In genomic region chrX:45845142-45845541, GRCh38 we compare ENCODE assay signal across 20 cellular contexts.
"Had no signal": no experiment of that assay in that cellular context is flagged by ENCODE, and none has a peak within 500 bp of the region (broad histone marks: within the 10 kb centered on the region; RNA-seq: fewer than 3 reads in every experiment).

No MANE protein-coding gene starts in this region.

- H3K36me3 Mint-ChIP-seq: immature natural killer cell; natural killer cell; stimulated activated memory B cell treated with anti-CD40 and anti-IgM and Interleukin-4, amounts not matched to agents 10 μg/mL and 1 μg/mL and 100 μg/mL, for 72 hours had no signal

- H3K27ac ChIP-seq: breast epithelium, neutrophil, parathyroid adenoma, sigmoid colon, spleen, suprapubic skin had no signal

- H3K4me3 ChIP-seq: breast epithelium, sigmoid colon, spleen, suprapubic skin had no signal

- H3K27me3 Mint-ChIP-seq: activated naive CD8-positive, alpha-beta T cell treated with anti-CD3 and anti-CD28 coated beads, Interleukin-2, amount 10 ng/mL, durations not matched to agents 7 days and 5 days; T-helper 17 cell had no signal

- H3K4me3 Mint-ChIP-seq: activated naive CD8-positive, alpha-beta T cell treated with anti-CD3 and anti-CD28 coated beads, Interleukin-2, amount 10 ng/mL, durations not matched to agents 7 days and 5 days; immature natural killer cell; natural killer cell; stimulated activated memory B cell treated with anti-CD40 and anti-IgM and Interleukin-4, amounts not matched to agents 10 μg/mL and 1 μg/mL and 100 μg/mL, for 72 hours; T-helper 17 cell had no signal

- ATAC-seq: natural killer cell; stimulated activated memory B cell treated with anti-CD40 and anti-IgM and Interleukin-4, amounts not matched to agents 10 μg/mL and 1 μg/mL and 100 μg/mL, for 72 hours; T-helper 17 cell had no signal

- H3K9me3 ChIP-seq: breast epithelium, neutrophil, sigmoid colon, spleen, suprapubic skin had no signal

- DNase-seq: activated CD4-positive, alpha-beta T cell treated with anti-CD3 and anti-CD28 coated beads, Interleukin-2, amount 50 U/mL, for 1 hour; activated effector memory CD4-positive, alpha-beta T cell treated with Interleukin-2 at 50 U/mL for 16 hours; activated naive CD8-positive, alpha-beta T cell treated with anti-CD3 and anti-CD28 coated beads, Interleukin-2, amount 10 ng/mL, durations not matched to agents 7 days and 5 days; aorta; cerebellar nuclear complex; effector memory CD4-positive, alpha-beta T cell; foreskin melanocyte; head of caudate nucleus; immature natural killer cell; mesendoderm; natural killer cell; sigmoid colon; spleen; T-helper 17 cell; trophoblast cell had no signal

- H3K9me3 Mint-ChIP-seq: activated naive CD8-positive, alpha-beta T cell treated with anti-CD3 and anti-CD28 coated beads, Interleukin-2, amount 10 ng/mL, durations not matched to agents 7 days and 5 days; immature natural killer cell; natural killer cell; stimulated activated memory B cell treated with anti-CD40 and anti-IgM and Interleukin-4, amounts not matched to agents 10 μg/mL and 1 μg/mL and 100 μg/mL, for 72 hours had no signal

- H3K36me3 ChIP-seq: breast epithelium, neutrophil, sigmoid colon, spleen, suprapubic skin had no signal

- H3K27me3 ChIP-seq: suprapubic skin had no signal

- H3K27ac Mint-ChIP-seq: activated naive CD8-positive, alpha-beta T cell treated with anti-CD3 and anti-CD28 coated beads, Interleukin-2, amount 10 ng/mL, durations not matched to agents 7 days and 5 days; immature natural killer cell; natural killer cell; stimulated activated memory B cell treated with anti-CD40 and anti-IgM and Interleukin-4, amounts not matched to agents 10 μg/mL and 1 μg/mL and 100 μg/mL, for 72 hours; T-helper 17 cell had no signal

- H3K4me1 ChIP-seq: breast epithelium, parathyroid adenoma, sigmoid colon had no signal
